11 cellular contexts compared by ENCODE assay signal in the genomic region with DNA sequence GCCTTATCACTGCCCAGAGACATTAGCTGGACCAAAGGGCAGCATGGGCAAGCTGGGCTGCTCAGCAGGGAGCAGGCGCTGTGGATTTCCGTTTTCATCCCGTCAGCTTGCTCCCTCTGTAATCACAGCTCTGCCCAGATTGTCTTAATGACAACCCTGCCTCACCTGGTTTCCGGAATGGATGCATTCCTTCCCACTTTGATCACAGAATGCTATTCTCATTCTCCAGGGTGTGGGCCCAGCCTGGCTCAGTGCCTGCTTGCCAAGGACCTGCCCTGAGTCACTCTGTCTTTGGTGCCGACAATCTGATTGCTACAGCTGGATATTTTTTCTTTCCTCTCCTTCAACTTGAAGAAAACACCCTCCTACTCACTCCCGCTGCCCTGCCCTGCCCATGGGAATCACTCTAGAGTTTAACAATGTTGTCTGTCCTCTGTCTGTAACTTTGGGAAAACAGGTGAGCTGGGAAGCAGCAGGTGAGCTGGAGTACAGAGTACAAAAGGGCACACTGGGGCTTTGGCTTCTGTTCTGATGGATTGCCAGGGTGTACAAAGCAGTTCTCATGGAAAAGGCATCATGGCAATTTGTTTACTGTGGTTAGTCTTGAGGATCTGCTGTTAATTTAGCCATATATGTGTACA. TPM values are rescaled to one million over a fixed set of nuclear protein-coding genes. Genes with fewer than 3 reads are reported as not detected.
A peak's percentile ranks its signal among the peaks of the same experiment; 100 is the strongest.
DNase-seq lines count a peak whose midpoint lies in the region; ATAC-seq and TF ChIP-seq lines count a peak whose summit lies in the region.
"Had no signal": no experiment of that assay in that cellular context is flagged by ENCODE, and none has a peak within 500 bp of the region (broad histone marks: within the 10 kb centered on the region; RNA-seq: fewer than 3 reads in every experiment).

No MANE protein-coding gene starts in this region.

- peak overlapping the region; percentile 42 to 68 (median 42) for H3K27ac ChIP-seq in thyroid gland
- H3K27ac ChIP-seq: gastrocnemius medialis had no signal

- no peak for TF ChIP-seq POLR2A in thyroid gland (IDR thresholded peaks at IDR 0.05)

- no peaks in the 10 kb centered on the region for H3K9me3 ChIP-seq in thyroid gland
- H3K9me3 ChIP-seq: gastrocnemius medialis had no signal

- H3K27ac Mint-ChIP-seq in activated T-cell treated with anti-CD3 and anti-CD28 coated beads, Interleukin-2, amount 50 U/mL, for 72 hours = no peak overlapping the region
- H3K27ac Mint-ChIP-seq: activated CD8-positive, alpha-beta T cell treated with anti-CD3 and anti-CD28 coated beads, Interleukin-2, amount 10 ng/mL, durations not matched to agents 7 days and 5 days had no signal

- no peaks in the 10 kb centered on the region for H3K36me3 Mint-ChIP-seq in activated T-cell treated with anti-CD3 and anti-CD28 coated beads, Interleukin-2, amount 50 U/mL, for 72 hours (ENCODE audit: insufficient read depth in 2 of 2)

- H3K4me1 ChIP-seq in thyroid gland = peaks cover 10% of the 10 kb centered on the region in 2 donors
- H3K4me1 ChIP-seq: gastrocnemius medialis had no signal

- intact Hi-C loops in thyroid gland (cut with DNase I) = no loop called here

- H3K4me1 Mint-ChIP-seq in activated T-cell treated with anti-CD3 and anti-CD28 coated beads, Interleukin-2, amount 50 U/mL, for 72 hours (ENCODE audit: low read depth) = no peaks in the 10 kb centered on the region

- no peak overlapping the region for H3K4me3 Mint-ChIP-seq in activated T-cell treated with anti-CD3 and anti-CD28 coated beads, Interleukin-2, amount 50 U/mL, for 72 hours
- H3K4me3 Mint-ChIP-seq: activated CD8-positive, alpha-beta T cell treated with anti-CD3 and anti-CD28 coated beads, Interleukin-2, amount 10 ng/mL, durations not matched to agents 7 days and 5 days had no signal

- no peak for ATAC-seq in activated T-cell treated with anti-CD3 and anti-CD28 coated beads, Interleukin-2, amount 50 U/mL, for 72 hours (replicated peaks in 1 of 2)
- ATAC-seq: activated CD8-positive, alpha-beta T cell treated with anti-CD3 and anti-CD28 coated beads, Interleukin-2, amount 10 ng/mL, durations not matched to agents 7 days and 5 days; gastrocnemius medialis; GM12878 had no signal

- no peaks in the 10 kb centered on the region for H3K27me3 Mint-ChIP-seq in activated T-cell treated with anti-CD3 and anti-CD28 coated beads, Interleukin-2, amount 50 U/mL, for 72 hours (ENCODE audit: low read depth)

- no peaks in the 10 kb centered on the region for H3K36me3 ChIP-seq in thyroid gland
- H3K36me3 ChIP-seq: gastrocnemius medialis had no signal

- 33 to 50% methylated on average over 6 of the region's 6 CpGs for WGBS in thyroid gland, 2 donors

- H3K27me3 ChIP-seq in thyroid gland = no peaks in the 10 kb centered on the region
- H3K27me3 ChIP-seq: gastrocnemius medialis had no signal

- DNase-seq in NCI-H2171 treated with DMSO at 0.1 percent for 48 hours (lab: John Stamatoyannopoulos, UW) = peak; percentile 3
- DNase-seq in NCI-H2171 (lab: John Stamatoyannopoulos, UW) = no peak
- DNase-seq in NCI-H774 (lab: John Stamatoyannopoulos, UW) = peak; percentile 17
- DNase-seq in iPS-NIHi11 (ENCODE audit: low spot score) = peak; percentile 65
- peak; percentile 84 for DNase-seq in thyroid gland
- DNase-seq in amygdala (lab: John Stamatoyannopoulos, UW) = no peak
- no peak for DNase-seq in activated T-cell treated with anti-CD3 and anti-CD28 coated beads, Interleukin-2, amount 50 U/mL, for 72 hours
- no peak for DNase-seq in activated CD4-positive, alpha-beta T cell treated with anti-CD3 and anti-CD28 coated beads for 1 hour
- DNase-seq: activated CD8-positive, alpha-beta T cell treated with anti-CD3 and anti-CD28 coated beads, Interleukin-2, amount 10 ng/mL, durations not matched to agents 7 days and 5 days; gastrocnemius medialis had no signal

- H3K9me3 Mint-ChIP-seq in activated T-cell treated with anti-CD3 and anti-CD28 coated beads, Interleukin-2, amount 50 U/mL, for 72 hours = no peaks in the 10 kb centered on the region

- no peak for TF ChIP-seq CTCF in thyroid gland (IDR thresholded peaks at IDR 0.05)

- H3K4me3 ChIP-seq in thyroid gland (replicated peaks in 1 of 3) = no peak overlapping the region
- H3K4me3 ChIP-seq: gastrocnemius medialis, GM12878 had no signal

RNA-seq across cellular contexts. Expression of a gene that starts 27.2 kb away (rescaled TPM):
- total RNA-seq in thyroid gland = 10 to 100 TPM; 20.5 to 47.3 (median 39.4) TPM
- 10 to 100 TPM; 60.3 to 62.9 TPM for total RNA-seq in activated T-cell treated with anti-CD3 and anti-CD28 coated beads, Interleukin-2, amount 50 U/mL, for 72 hours

RNA-seq across cellular contexts. Expression of a gene that starts 35.5 kb away (rescaled TPM):
- total RNA-seq in thyroid gland = 100 to 1,000 TPM in 2 of 4 donors, 10 to 100 TPM in 2; 35.9 to 160 (median 120) TPM
- 100 to 1,000 TPM; 213 to 247 TPM for total RNA-seq in activated T-cell treated with anti-CD3 and anti-CD28 coated beads, Interleukin-2, amount 50 U/mL, for 72 hours

Comparison
In these comparisons a context has a peak if more than half of its experiments do, and no peak if none do; other contexts are left out.
1. DNase-seq: peak in NCI-H2171 treated with DMSO at 0.1 percent for 48 hours (single experiment), NCI-H774 (single experiment), iPS-NIHi11 (single experiment) and thyroid gland (2 of 2); none in NCI-H2171 (single experiment), amygdala (0 of 56), activated T-cell treated with anti-CD3 and anti-CD28 coated beads, Interleukin-2, amount 50 U/mL, for 72 hours (0 of 2) and activated CD4-positive, alpha-beta T cell treated with anti-CD3 and anti-CD28 coated beads for 1 hour (single experiment).